ENCODE assay signal across 20 cellular contexts in genomic region chr16:72024862-72025382, GRCh38. TPM values are rescaled to one million over a fixed set of nuclear protein-coding genes. Genes with fewer than 3 reads are reported as not detected.
DNase-seq lines count a peak whose midpoint lies in the region; ATAC-seq, FAIRE-seq and TF ChIP-seq lines count a peak whose summit lies in the region.
"Had no signal": no experiment of that assay in that cellular context is flagged by ENCODE, and none has a peak within 500 bp of the region (broad histone marks: within the 10 kb centered on the region; RNA-seq: fewer than 3 reads in every experiment).

No MANE protein-coding gene starts in this region.

- peaks cover 23% of the 10 kb centered on the region for H3K36me3 Mint-ChIP-seq in activated naive CD4-positive, alpha-beta T cell treated with anti-CD3 and anti-CD28 coated beads for 36 hours (ENCODE audit: low read depth)
- peaks cover 42 to 58% of the 10 kb centered on the region in 2 donors for H3K36me3 Mint-ChIP-seq in stimulated activated naive B cell treated with anti-CD40 and anti-IgM and Interleukin-4, amounts not matched to agents 10 μg/mL and 1 μg/mL and 100 μg/mL, for 72 hours

- no peaks in the 10 kb centered on the region for H3K9me1 ChIP-seq in K562 (ENCODE audit: control insufficient read depth, insufficient read depth, low read length)

- TF ChIP-seq POLR2A in K562 (conservative IDR thresholded peaks at IDR 0.05), result no peak

- POLR2A ChIA-PET in RWPE1 (lab: Yijun Ruan, JAX; ENCODE audit: low non-redundant PET) (no interaction called here), K562 (lab: Yijun Ruan, JAX) (no interaction called here)

- no peaks in the 10 kb centered on the region for H3K9me3 ChIP-seq in K562 (replicated peaks; ENCODE audit: control insufficient read depth, insufficient read depth, low read depth, low read length)

- intact Hi-C loops in activated naive CD4-positive, alpha-beta T cell treated with anti-CD3 and anti-CD28 coated beads for 36 hours (cut with micrococcal nuclease), result no loop called here
- intact Hi-C loops in K562 (cut with micrococcal nuclease), result no loop called here

- H3K27ac Mint-ChIP-seq in activated naive CD4-positive, alpha-beta T cell treated with anti-CD3 and anti-CD28 coated beads for 36 hours, result peak overlapping the region; percentile 6
- H3K27ac Mint-ChIP-seq in stimulated activated naive B cell treated with anti-CD40 and anti-IgM and Interleukin-4, amounts not matched to agents 10 μg/mL and 1 μg/mL and 100 μg/mL, for 72 hours, result peak overlapping the region; percentile 15

- CTCF ChIA-PET in activated naive CD4-positive, alpha-beta T cell treated with anti-CD3 and anti-CD28 coated beads for 36 hours (lab: Charles Lee), result no interaction called here
- CTCF ChIA-PET in RWPE1 (lab: Yijun Ruan, JAX) (no interaction called here), K562 (lab: Yijun Ruan, JAX; ENCODE audit: low intra/inter-chr PET ratio) (no interaction called here)

- H3K27ac ChIP-seq in RWPE1, result peak overlapping the region; percentile 49
- no peak overlapping the region for H3K27ac ChIP-seq in K562 (ENCODE audit: extremely low read depth, low read depth, low read length)

- no peak overlapping the region for H3K4me2 ChIP-seq in K562 (ENCODE audit: insufficient read depth, low read length)

- no peaks in the 10 kb centered on the region for H4K20me1 ChIP-seq in K562 (replicated peaks; ENCODE audit: control insufficient read depth, insufficient read depth, low read length)

- FAIRE-seq in K562 (lab: Jason Lieb, UNC), result no peak
- FAIRE-seq: GM12892, H1 had no signal

- 72% methylated on average over 6 of the region's 6 CpGs for WGBS in K562 (ENCODE audit: insufficient coverage, low coverage, missing lambda C conversion rate)

- TF ChIP-seq CTCF in RWPE1 (conservative IDR thresholded peaks at IDR 0.05; ENCODE audit: low read depth), result no peak
- no peak for TF ChIP-seq CTCF in K562 (IDR thresholded peaks at IDR 0.05 in 2 of 3, conservative IDR thresholded peaks at IDR 0.05 in 1 of 3; ENCODE audit: insufficient read depth in 2 of 3, low read depth in 1 of 3, low read length in 3 of 3)

- H3K4me1 Mint-ChIP-seq in activated naive CD4-positive, alpha-beta T cell treated with anti-CD3 and anti-CD28 coated beads for 36 hours (ENCODE audit: low read depth), result no peaks in the 10 kb centered on the region
- no peaks in the 10 kb centered on the region for H3K4me1 Mint-ChIP-seq in stimulated activated naive B cell treated with anti-CD40 and anti-IgM and Interleukin-4, amounts not matched to agents 10 μg/mL and 1 μg/mL and 100 μg/mL, for 72 hours

- no peak for TF ChIP-seq EP300 in K562 (IDR thresholded peaks at IDR 0.05; ENCODE audit: low read length)

- H3K4me3 ChIP-seq in K562, result no peak overlapping the region

- ATAC-seq in K562 (no peak), HG02884 (IDR thresholded peaks at IDR 0.05; ENCODE audit: unreplicated experiment) (no peak)
- ATAC-seq in stimulated activated naive B cell treated with anti-CD40 and anti-IgM and Interleukin-4, amounts not matched to agents 10 μg/mL and 1 μg/mL and 100 μg/mL, for 72 hours (replicated peaks), result no peak

- H3K4me1 ChIP-seq in K562 (replicated peaks in 1 of 2; ENCODE audit: control insufficient read depth in 2 of 2, insufficient read depth in 2 of 2, low read length in 2 of 2), result no peaks in the 10 kb centered on the region; a peak in 2 of 5 replicates

- BruUV-seq in K562 (replicated peaks; lab: Mats Ljungman, UMichigan), result no TSS peak

- in situ Hi-C loops in K562 (cut with MboI), result no loop called here

- DNase-seq in activated naive CD4-positive, alpha-beta T cell treated with anti-CD3 and anti-CD28 coated beads for 36 hours, result no peak
- DNase-seq in activated naive CD4-positive, alpha-beta T cell treated with anti-CD3 and anti-CD28 coated beads, Interleukin-2, amount 50 U/mL, for 16 hours, result no peak
- DNase-seq in RWPE1 (ENCODE audit: low spot score), result no peak
- DNase-seq in K562 (ENCODE audit: extremely low read depth in 1 of 4, low spot score in 3 of 4), result no peak
- DNase-seq in stimulated activated naive B cell treated with anti-CD40 and anti-IgM and Interleukin-4, amounts not matched to agents 10 μg/mL and 1 μg/mL and 100 μg/mL, for 72 hours, result no peak
- DNase-seq in NCI-H1092 (lab: John Stamatoyannopoulos, UW), result no peak
- DNase-seq: COR-L47, DMS153, NCI-H1417, NCI-H2029, NCI-H2171, NCI-H446, NCI-H69, OCI-M1, RPMI8226 had no signal

- H3K27me3 Mint-ChIP-seq in activated naive CD4-positive, alpha-beta T cell treated with anti-CD3 and anti-CD28 coated beads for 36 hours (ENCODE audit: low read depth), result no peaks in the 10 kb centered on the region
- no peaks in the 10 kb centered on the region for H3K27me3 Mint-ChIP-seq in stimulated activated naive B cell treated with anti-CD40 and anti-IgM and Interleukin-4, amounts not matched to agents 10 μg/mL and 1 μg/mL and 100 μg/mL, for 72 hours

- no peaks in the 10 kb centered on the region for H3K9me3 Mint-ChIP-seq in activated naive CD4-positive, alpha-beta T cell treated with anti-CD3 and anti-CD28 coated beads for 36 hours
- no peaks in the 10 kb centered on the region for H3K9me3 Mint-ChIP-seq in stimulated activated naive B cell treated with anti-CD40 and anti-IgM and Interleukin-4, amounts not matched to agents 10 μg/mL and 1 μg/mL and 100 μg/mL, for 72 hours

- TF ChIP-seq RAD21 in K562 (CRISPR knock-in tag; conservative IDR thresholded peaks at IDR 0.05 in 1 of 2, IDR thresholded peaks at IDR 0.05 in 1 of 2), result no peak

- no peak overlapping the region for H2AFZ ChIP-seq in K562 (ENCODE audit: low read depth, low read length)

- no peak overlapping the region for H3K9ac ChIP-seq in K562 (ENCODE audit: insufficient read depth in 1 of 2, low read depth in 2 of 2, low read length in 2 of 2)

- peaks cover 56% of the 10 kb centered on the region for H3K36me3 ChIP-seq in K562 (ENCODE audit: control insufficient read depth, insufficient read depth, low read length)

- no peaks in the 10 kb centered on the region for H3K79me2 ChIP-seq in K562 (ENCODE audit: control insufficient read depth, insufficient read depth, low read length)

- no peak overlapping the region for H3K4me3 Mint-ChIP-seq in activated naive CD4-positive, alpha-beta T cell treated with anti-CD3 and anti-CD28 coated beads for 36 hours
- H3K4me3 Mint-ChIP-seq in stimulated activated naive B cell treated with anti-CD40 and anti-IgM and Interleukin-4, amounts not matched to agents 10 μg/mL and 1 μg/mL and 100 μg/mL, for 72 hours, result no peak overlapping the region
- H3K4me3 Mint-ChIP-seq: CD14-positive monocyte had no signal

- H3K27me3 ChIP-seq in K562 (ENCODE audit: control insufficient read depth in 2 of 2, insufficient read depth in 2 of 2, low read length in 2 of 2), result no peaks in the 10 kb centered on the region

RNA-seq across cellular contexts. Expression of gene DHODH, which starts 16.4 kb away (rescaled TPM):
- total RNA-seq in activated naive CD4-positive, alpha-beta T cell treated with anti-CD3 and anti-CD28 coated beads for 36 hours, result 10 to 100 TPM; 18.3 to 19.9 TPM
- 15.8 and 23.4 TPM in 2 replicates for total RNA-seq in K562 (2011; cell fraction: chromatin; rRNA removed; ENCODE audit: low replicate concordance)
- total RNA-seq in K562 (2011; cell fraction: nucleolus; rRNA removed), result 15.8 and 17.8 TPM in 2 replicates
- total RNA-seq in K562 (2011; cell fraction: nucleoplasm; rRNA removed), result 20.2 and 22.6 TPM in 2 replicates
- total RNA-seq in K562 (2014; rRNA removed), result 12.7 and 15.9 TPM in 2 replicates
- total RNA-seq in K562 (2014; rRNA removed; fragmentation: Illumina TruSeq; extraction: Trizol), result 17.5 and 19.9 TPM in 2 replicates
- 12.7 and 14.9 TPM in 2 replicates for total RNA-seq in K562 (2015; rRNA removed; fragmentation: Illumina TruSeq; extraction: Trizol)
- 15.3 and 17.1 TPM in 2 replicates for total RNA-seq in K562 (2021)
- polyA plus RNA-seq in K562 (2011; rRNA removed), result 9.9 and 12.2 TPM in 2 replicates
- polyA plus RNA-seq in K562 (2011; cell fraction: cytosol; rRNA removed), result 9.1 and 9.7 TPM in 2 replicates
- polyA plus RNA-seq in K562 (2011; cell fraction: nucleus; rRNA removed), result 9.8 and 13.9 TPM in 2 replicates
- 5.7 and 9.4 TPM in 2 replicates for polyA plus RNA-seq in K562 (2012)
- 17.8 and 18.0 TPM in 2 replicates for polyA plus RNA-seq in K562 (2014; fragmentation: Illumina TruSeq; extraction: Trizol)
- polyA plus RNA-seq in K562 (2014; fragmentation: Nextera tagmentation; extraction: Ambion mirVana), result 1 to 10 TPM; 4.3 to 4.9 TPM
- 12.8 and 15.7 TPM in 2 replicates for polyA plus RNA-seq in K562 (2014; rRNA removed)
- 9.1 and 13.2 TPM in 2 replicates for polyA minus RNA-seq in K562 (2011; rRNA and poly(A)+ RNA removed)
- 4.6 and 9.5 TPM in 2 replicates for polyA minus RNA-seq in K562 (2011; cell fraction: cytosol; rRNA and poly(A)+ RNA removed)
- polyA minus RNA-seq in K562 (2011; cell fraction: nucleus; rRNA and poly(A)+ RNA removed), result 8.1 and 13.4 TPM in 2 replicates

RNA-seq across cellular contexts. Expression of gene PKD1L3, which starts 24.7 kb away (rescaled TPM):
- not detected for total RNA-seq in activated naive CD4-positive, alpha-beta T cell treated with anti-CD3 and anti-CD28 coated beads for 36 hours
- total RNA-seq in K562 (2011; cell fraction: chromatin; rRNA removed; ENCODE audit: low replicate concordance), result 0.07 and 0.09 TPM in 2 replicates
- total RNA-seq in K562 (2011; cell fraction: nucleolus; rRNA removed), result under 0.01 and 0.13 TPM in 2 replicates
- not detected in 2 replicates for total RNA-seq in K562 (2011; cell fraction: nucleoplasm; rRNA removed)
- total RNA-seq in K562 (2014; rRNA removed) (not detected in 2 replicates), K562 (2014; rRNA removed; fragmentation: Illumina TruSeq; extraction: Trizol) (not detected in 2 replicates), K562 (2015; rRNA removed; fragmentation: Illumina TruSeq; extraction: Trizol) (not detected in 2 replicates), K562 (2021) (not detected in 2 replicates)
- polyA plus RNA-seq in K562 (2011; rRNA removed) (0.01 TPM in 2 replicates), K562 (2014; fragmentation: Illumina TruSeq; extraction: Trizol) (0.03 TPM in 1 of 2 replicates, not detected in the other), K562 (2014; fragmentation: Nextera tagmentation; extraction: Ambion mirVana) (not detected), K562 (2014; rRNA removed) (not detected in 2 replicates)
- not detected in 2 replicates for polyA plus RNA-seq in K562 (2011; cell fraction: cytosol; rRNA removed)
- polyA plus RNA-seq in K562 (2011; cell fraction: nucleus; rRNA removed), result 0.01 and 0.03 TPM in 2 replicates
- not detected in 2 replicates for polyA plus RNA-seq in K562 (2012)
- polyA minus RNA-seq in K562 (2011; rRNA and poly(A)+ RNA removed), result 0.06 TPM in 1 of 2 replicates, not detected in the other
- not detected in 2 replicates for polyA minus RNA-seq in K562 (2011; cell fraction: cytosol; rRNA and poly(A)+ RNA removed)
- polyA minus RNA-seq in K562 (2011; cell fraction: nucleus; rRNA and poly(A)+ RNA removed), result not detected in 2 replicates
- total RNA-seq: H1, HT1080 had no signal
- polyA plus RNA-seq: CD14-positive monocyte had no signal

RNA-seq across cellular contexts. Expression of gene HP, which starts 29.4 kb away (rescaled TPM):
- total RNA-seq in activated naive CD4-positive, alpha-beta T cell treated with anti-CD3 and anti-CD28 coated beads for 36 hours, result not detected
- not detected in 2 replicates for total RNA-seq in K562 (2011; cell fraction: chromatin; rRNA removed; ENCODE audit: low replicate concordance)
- total RNA-seq in K562 (2011; cell fraction: nucleolus; rRNA removed), result not detected in 2 replicates
- total RNA-seq in K562 (2011; cell fraction: nucleoplasm; rRNA removed), result not detected in 2 replicates
- total RNA-seq in K562 (2014; rRNA removed), result not detected in 2 replicates
- not detected in 2 replicates for total RNA-seq in K562 (2014; rRNA removed; fragmentation: Illumina TruSeq; extraction: Trizol)
- not detected in 2 replicates for total RNA-seq in K562 (2015; rRNA removed; fragmentation: Illumina TruSeq; extraction: Trizol)
- 8.0 and 8.7 TPM in 2 replicates for total RNA-seq in K562 (2021)
- not detected in 2 replicates for polyA plus RNA-seq in K562 (2011; rRNA removed)
- polyA plus RNA-seq in K562 (2011; cell fraction: cytosol; rRNA removed), result not detected in 2 replicates
- polyA plus RNA-seq in K562 (2011; cell fraction: nucleus; rRNA removed), result 0.13 TPM in 1 of 2 replicates, not detected in the other
- 0.03 TPM in 1 of 2 replicates, not detected in the other for polyA plus RNA-seq in K562 (2012)
- not detected in 2 replicates for polyA plus RNA-seq in K562 (2014; fragmentation: Illumina TruSeq; extraction: Trizol)
- under 1 TPM in 1 of 2 experiments, not detected in 1; 0.04 TPM for polyA plus RNA-seq in K562 (2014; fragmentation: Nextera tagmentation; extraction: Ambion mirVana)
- not detected in 2 replicates for polyA plus RNA-seq in K562 (2014; rRNA removed)
- not detected in 2 replicates for polyA minus RNA-seq in K562 (2011; rRNA and poly(A)+ RNA removed)
- polyA minus RNA-seq in K562 (2011; cell fraction: cytosol; rRNA and poly(A)+ RNA removed), result 6.0 TPM in 1 of 2 replicates, not detected in the other
- not detected in 2 replicates for polyA minus RNA-seq in K562 (2011; cell fraction: nucleus; rRNA and poly(A)+ RNA removed)
- total RNA-seq: H1, HT1080 had no signal
- polyA plus RNA-seq: H1 had no signal

RNA-seq across cellular contexts. Expression of gene HPR, which starts 38.1 kb away (rescaled TPM):
- total RNA-seq in activated naive CD4-positive, alpha-beta T cell treated with anti-CD3 and anti-CD28 coated beads for 36 hours, result not detected
- total RNA-seq in K562 (2011; cell fraction: chromatin; rRNA removed; ENCODE audit: low replicate concordance), result not detected in 2 replicates
- total RNA-seq in K562 (2011; cell fraction: nucleolus; rRNA removed), result not detected in 2 replicates
- not detected in 2 replicates for total RNA-seq in K562 (2011; cell fraction: nucleoplasm; rRNA removed)
- total RNA-seq in K562 (2014; rRNA removed) (not detected in 2 replicates), K562 (2014; rRNA removed; fragmentation: Illumina TruSeq; extraction: Trizol) (not detected in 2 replicates), K562 (2015; rRNA removed; fragmentation: Illumina TruSeq; extraction: Trizol) (not detected in 2 replicates), K562 (2021) (not detected in 2 replicates)
- polyA plus RNA-seq in K562 (2011; rRNA removed) (not detected in 2 replicates), K562 (2014; fragmentation: Illumina TruSeq; extraction: Trizol) (not detected in 2 replicates), K562 (2014; fragmentation: Nextera tagmentation; extraction: Ambion mirVana) (under 1 TPM in 1 of 2 experiments, not detected in 1; 0.07 TPM), K562 (2014; rRNA removed) (not detected in 2 replicates)
- polyA plus RNA-seq in K562 (2011; cell fraction: cytosol; rRNA removed), result 0.25 TPM in 1 of 2 replicates, not detected in the other
- polyA plus RNA-seq in K562 (2011; cell fraction: nucleus; rRNA removed), result not detected in 2 replicates
- polyA plus RNA-seq in K562 (2012), result not detected in 2 replicates
- polyA minus RNA-seq in K562 (2011; rRNA and poly(A)+ RNA removed), result not detected in 2 replicates
- polyA minus RNA-seq in K562 (2011; cell fraction: cytosol; rRNA and poly(A)+ RNA removed), result not detected in 2 replicates
- polyA minus RNA-seq in K562 (2011; cell fraction: nucleus; rRNA and poly(A)+ RNA removed), result not detected in 2 replicates
- total RNA-seq: H1, HT1080 had no signal
- polyA plus RNA-seq: CD14-positive monocyte had no signal
